17 cellular contexts compared by ENCODE assay signal in the genomic region with DNA sequence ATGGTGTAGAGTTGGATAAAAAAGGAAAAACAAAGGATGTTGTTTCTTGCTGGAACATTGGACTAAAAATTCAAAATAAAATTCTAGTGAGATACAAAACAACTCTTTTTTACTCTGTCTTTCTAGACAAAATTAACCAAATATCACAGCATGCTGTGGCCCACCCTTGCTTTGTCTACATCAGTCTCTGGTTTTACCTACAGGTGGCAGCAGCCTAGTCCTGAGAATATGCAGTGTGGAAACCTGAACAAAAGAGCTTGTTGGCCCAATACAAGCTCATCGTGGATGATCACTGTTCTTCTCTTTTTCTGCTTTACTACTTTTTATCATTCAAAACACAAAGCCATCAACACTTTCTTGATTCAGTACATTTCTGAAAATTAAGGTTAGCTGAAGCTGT.
DNase-seq lines count a peak whose midpoint lies in the region; TF ChIP-seq lines count a peak whose summit lies in the region.
"Had no signal": no experiment of that assay in that cellular context is flagged by ENCODE, and none has a peak within 500 bp of the region (broad histone marks: within the 10 kb centered on the region; RNA-seq: fewer than 3 reads in every experiment).

No MANE protein-coding gene starts in this region.

- H3K27ac ChIP-seq in 22Rv1 = no peak overlapping the region
- H3K27ac ChIP-seq: A549; BLaER1 treated with 17β-estradiol and CSF1 and Interleukin-3, amounts not matched to agents 10 nM and 100 nM; SJCRH30 had no signal

- no peak overlapping the region for H3K27ac Mint-ChIP-seq in immature natural killer cell
- H3K27ac Mint-ChIP-seq: CD8-positive, alpha-beta T cell had no signal

- no peak overlapping the region for H3K4me3 Mint-ChIP-seq in immature natural killer cell
- H3K4me3 Mint-ChIP-seq: CD8-positive, alpha-beta T cell had no signal

- in situ Hi-C loops in SK-MEL-5 (cut with HindIII; ENCODE audit: low pct_unique_long_range_greater_than_20kb, low sequenced_read_pairs) = no loop called here

- no peaks in the 10 kb centered on the region for H3K4me1 Mint-ChIP-seq in immature natural killer cell

- peak; percentile 2 for DNase-seq in HuH-7 (ENCODE audit: low spot score)
- DNase-seq in SK-MEL-5 (ENCODE audit: low read depth, low spot score) = peak; percentile 22
- DNase-seq in iPS-NIHi7 (ENCODE audit: extremely low spot score) = peak; percentile 13
- DNase-seq in ureter (ENCODE audit: low spot score) = no peak
- no peak for DNase-seq in AML-193 (lab: John Stamatoyannopoulos, UW)
- DNase-seq in immature natural killer cell = no peak
- DNase-seq: Calu3; CD8-positive, alpha-beta T cell; HCEC 1CT; NCI-H1105 treated with DMSO at 0.1 percent for 48 hours; NCI-H1694; NCI-H2081 treated with DMSO at 0.1 percent for 48 hours; NCI-H510A; SJCRH30 had no signal

- H3K36me3 Mint-ChIP-seq in immature natural killer cell = no peaks in the 10 kb centered on the region
- H3K36me3 Mint-ChIP-seq: CD8-positive, alpha-beta T cell had no signal

- peak; percentile 18; the same call in 1 of the 2 replicates for TF ChIP-seq CTCF in 22Rv1 (IDR thresholded peaks at IDR 0.05)

- peaks cover 9 to 62% (median 43%) of the 10 kb centered on the region in 6 donors for H3K9me3 Mint-ChIP-seq in immature natural killer cell

- H3K27me3 Mint-ChIP-seq in immature natural killer cell (ENCODE audit: low read depth in 3 of 3) = no peaks in the 10 kb centered on the region

Comparison
In these comparisons a context has a peak if more than half of its experiments do, and no peak if none do; other contexts are left out.
1. DNase-seq: peak in HuH-7 (single experiment), SK-MEL-5 (single experiment) and iPS-NIHi7 (single experiment); none in ureter (single experiment), AML-193 (0 of 2) and immature natural killer cell (0 of 3).